In genomic region chr1:187936667-187937066, GRCh38 we compare ENCODE assay signal across 10 cellular contexts.
"Had no signal": no experiment of that assay in that cellular context is flagged by ENCODE, and none has a peak within 500 bp of the region (broad histone marks: within the 10 kb centered on the region; RNA-seq: fewer than 3 reads in every experiment).

No MANE protein-coding gene starts in this region.

- FAIRE-seq: H1, H54, HepG2 had no signal

- H3K27ac Mint-ChIP-seq: GM23338, H9, IgD-negative memory B cell had no signal

- H3K4me3 ChIP-seq: GM23338 had no signal

- H3K36me3 Mint-ChIP-seq: IgD-negative memory B cell had no signal

- H3K4me1 Mint-ChIP-seq: GM23338, H9, IgD-negative memory B cell had no signal

- DNase-seq: H9, HCEC 1CT, KBM-7 had no signal

- H3K27ac ChIP-seq: HL-60, KMS-11 had no signal

- H3K4me3 Mint-ChIP-seq: GM23338, H9, IgD-negative memory B cell had no signal

- ATAC-seq: GM23338, HepG2 had no signal

- H3K27me3 Mint-ChIP-seq: IgD-negative memory B cell had no signal

- H3K9ac ChIP-seq: KMS-11 had no signal

- H3K9me3 Mint-ChIP-seq: GM23338 had no signal

- H3K4me2 ChIP-seq: GM23338, KMS-11 had no signal
